ENCODE assay signal across 9 cellular contexts in the genomic region with DNA sequence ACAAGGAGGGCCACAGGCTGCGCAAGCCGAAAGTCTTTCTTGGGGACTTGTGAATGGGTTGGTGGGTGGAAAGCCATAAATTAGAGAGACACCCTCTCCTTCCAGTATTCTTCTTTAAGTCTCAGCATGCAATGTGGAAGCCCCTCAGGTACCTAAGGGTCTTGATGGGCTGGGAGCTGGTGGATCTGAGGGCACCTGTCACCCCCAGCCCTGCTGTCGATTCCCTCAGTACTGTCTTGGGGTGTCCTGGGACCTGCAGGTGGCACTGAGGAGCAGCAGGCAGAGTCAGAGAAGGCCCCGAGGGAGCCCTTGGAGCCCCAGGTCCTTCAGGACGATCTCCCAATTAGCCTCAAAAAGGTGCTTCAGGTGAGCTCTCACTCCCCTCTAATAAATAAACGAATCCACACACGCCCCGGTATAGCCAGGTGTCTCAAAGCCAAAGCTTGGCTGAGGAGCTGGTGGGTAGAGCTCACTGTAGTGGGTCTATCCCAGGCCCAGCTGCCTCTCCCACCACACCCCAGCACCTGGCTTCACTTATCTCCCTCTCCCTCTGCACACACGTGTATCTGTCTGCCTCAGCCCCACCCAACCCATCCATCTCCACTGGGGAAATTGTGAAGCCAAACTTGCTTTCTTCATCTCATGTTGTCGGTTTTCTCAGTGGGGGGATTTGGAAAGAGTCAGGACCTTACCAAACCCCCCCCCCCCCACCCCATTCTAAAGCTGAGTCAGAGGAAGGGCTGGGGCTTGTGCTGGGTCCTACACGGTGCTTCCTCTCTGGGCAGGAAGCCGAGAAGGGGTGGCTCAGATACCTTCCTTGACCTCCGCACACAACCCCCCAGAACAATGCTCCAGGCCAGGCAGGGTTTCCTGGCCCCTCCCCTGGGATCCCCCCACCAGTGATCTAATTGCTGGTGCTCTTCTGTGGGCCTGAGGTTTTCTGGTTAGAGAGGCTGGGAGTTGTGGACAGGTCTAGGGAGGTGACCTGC. TPM values are rescaled to one million over a fixed set of nuclear protein-coding genes. Genes with fewer than 3 reads are reported as not detected.
DNase-seq lines count a peak whose midpoint lies in the region; ATAC-seq, FAIRE-seq and TF ChIP-seq lines count a peak whose summit lies in the region.
"Had no signal": no experiment of that assay in that cellular context is flagged by ENCODE, and none has a peak within 500 bp of the region (broad histone marks: within the 10 kb centered on the region; RNA-seq: fewer than 3 reads in every experiment).

No MANE protein-coding gene starts in this region.

- H3K4me1 ChIP-seq in RWPE2 (ENCODE audit: insufficient read depth, poor library complexity, severe bottlenecking) (peaks cover 14% of the 10 kb centered on the region), mononuclear cell (ENCODE audit: insufficient read depth, low read length) (peaks cover 34% of the 10 kb centered on the region)

- peak overlapping the region; percentile 94 for H3K4me3 ChIP-seq in RWPE2 (ENCODE audit: severe bottlenecking)
- H3K4me3 ChIP-seq in mononuclear cell (ENCODE audit: low read length) = peak overlapping the region; percentile 50

- H3K27me3 ChIP-seq in RWPE2 (ENCODE audit: insufficient read depth, poor library complexity, severe bottlenecking) = no peaks in the 10 kb centered on the region
- H3K27me3 ChIP-seq in mononuclear cell (ENCODE audit: insufficient read depth, low read length) = no peaks in the 10 kb centered on the region

- H3K9me3 ChIP-seq in RWPE2 (ENCODE audit: severe bottlenecking) (no peaks in the 10 kb centered on the region), mononuclear cell (ENCODE audit: low read depth, low read length) (no peaks in the 10 kb centered on the region)

- H3K27ac ChIP-seq in RWPE2 (ENCODE audit: poor library complexity, severe bottlenecking) = peak overlapping the region; percentile 89
- H3K27ac ChIP-seq in cingulate gyrus (ENCODE audit: low read depth, low read length) = peak overlapping the region; percentile 81

- FAIRE-seq in GM18507 (lab: Jason Lieb, UNC) = peak; percentile 29

- H3K36me3 ChIP-seq in RWPE2 (ENCODE audit: low read depth) = peaks cover 49% of the 10 kb centered on the region

- DNase-seq in A172 (ENCODE audit: low spot score) (peak; percentile 50), GM18507 (ENCODE audit: extremely low spot score, insufficient read length, low read depth) (no peak), RWPE2 (ENCODE audit: low spot score) (no peak), GM19240 (ENCODE audit: insufficient read length, low spot score) (no peak), NCI-H1048 (lab: John Stamatoyannopoulos, UW) (no peak)

- peak; percentile 64 for TF ChIP-seq CTCF in RWPE2 (IDR thresholded peaks at IDR 0.05; ENCODE audit: poor library complexity, severe bottlenecking)

- ATAC-seq in RWPE2 (ENCODE audit: low read depth) = peak; percentile 54
- no peak for ATAC-seq in GM21529 (IDR thresholded peaks at IDR 0.05; ENCODE audit: unreplicated experiment)

RNA-seq across cellular contexts. Expression of a gene that starts 1.6 kb away (rescaled TPM):
- 144 and 154 TPM in 2 replicates for total RNA-seq in A172 (2014; rRNA removed; shearing (Covaris generic))
- total RNA-seq in mononuclear cell = 25.1 TPM

RNA-seq across cellular contexts. Expression of a gene that starts 10.8 kb away (rescaled TPM):
- 20.3 and 21.7 TPM in 2 replicates for total RNA-seq in A172 (2014; rRNA removed; shearing (Covaris generic))
- total RNA-seq in mononuclear cell = 2.4 TPM

RNA-seq across cellular contexts. Expression of a gene that starts 19.1 kb away (rescaled TPM):
- total RNA-seq in A172 (2014; rRNA removed; shearing (Covaris generic)) = not detected in 2 replicates
- 0.21 TPM for total RNA-seq in mononuclear cell
- total RNA-seq: glomerular endothelial cell had no signal

RNA-seq across cellular contexts. Expression of a gene that starts 19.1 kb away (rescaled TPM):
- total RNA-seq in A172 (2014; rRNA removed; shearing (Covaris generic)) = 0.90 TPM in 1 of 2 replicates, not detected in the other
- 0.10 TPM for total RNA-seq in mononuclear cell

RNA-seq across cellular contexts. Expression of a gene that starts 25.9 kb away (rescaled TPM):
- total RNA-seq in A172 (2014; rRNA removed; shearing (Covaris generic)) = 1.5 and 2.5 TPM in 2 replicates
- total RNA-seq in mononuclear cell = 0.21 TPM
